In the genomic region with DNA sequence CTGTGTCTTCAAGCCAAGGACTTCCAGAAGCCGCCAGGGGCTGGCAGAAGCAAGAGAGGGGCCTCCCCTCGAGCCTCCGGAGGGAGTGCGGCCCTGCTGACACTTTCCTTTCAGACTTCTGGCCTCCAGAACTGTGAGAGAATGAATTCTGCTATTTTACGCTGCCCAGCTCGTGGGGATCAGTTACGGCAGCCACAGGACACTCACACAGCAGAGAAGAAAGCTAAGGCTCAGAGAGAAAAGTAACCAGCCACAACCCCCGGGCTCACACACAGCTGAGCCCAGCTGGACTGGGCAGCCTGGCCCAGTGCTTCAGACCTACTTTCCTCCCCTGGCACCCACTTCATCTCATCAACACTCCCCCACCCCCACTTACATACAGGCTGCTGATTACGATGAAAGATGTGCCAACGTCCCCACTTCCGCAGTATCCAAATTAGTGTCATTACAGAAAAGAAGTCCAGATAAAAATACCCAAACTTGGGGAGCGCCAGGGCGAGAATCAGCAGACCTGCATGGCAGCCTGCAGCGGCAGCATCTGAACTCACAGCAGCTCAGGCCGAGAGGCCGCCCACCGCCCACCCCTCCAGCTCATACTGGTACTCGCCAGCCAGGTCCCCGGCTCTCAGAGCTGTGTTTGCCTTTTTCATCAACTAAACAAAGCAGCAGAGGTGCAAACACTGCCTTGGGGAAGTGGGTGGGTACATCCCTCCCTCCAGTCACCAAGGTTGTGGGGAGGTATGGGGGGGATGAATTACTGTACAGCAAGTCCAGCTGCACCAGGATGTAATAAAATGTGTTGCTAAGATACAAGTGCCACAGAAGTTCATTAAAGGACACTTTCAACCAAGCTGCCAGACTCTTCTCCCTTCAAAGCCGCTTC, we compare ENCODE assay signal across 1 cellular context.
TF ChIP-seq lines count a peak whose summit lies in the region.

No MANE protein-coding gene starts in this region.

TF ChIP-seq in GM23338, 12 proteins besides CTCF, POLR2A, EP300 and RAD21:
- TF ChIP-seq, protein P1, sequence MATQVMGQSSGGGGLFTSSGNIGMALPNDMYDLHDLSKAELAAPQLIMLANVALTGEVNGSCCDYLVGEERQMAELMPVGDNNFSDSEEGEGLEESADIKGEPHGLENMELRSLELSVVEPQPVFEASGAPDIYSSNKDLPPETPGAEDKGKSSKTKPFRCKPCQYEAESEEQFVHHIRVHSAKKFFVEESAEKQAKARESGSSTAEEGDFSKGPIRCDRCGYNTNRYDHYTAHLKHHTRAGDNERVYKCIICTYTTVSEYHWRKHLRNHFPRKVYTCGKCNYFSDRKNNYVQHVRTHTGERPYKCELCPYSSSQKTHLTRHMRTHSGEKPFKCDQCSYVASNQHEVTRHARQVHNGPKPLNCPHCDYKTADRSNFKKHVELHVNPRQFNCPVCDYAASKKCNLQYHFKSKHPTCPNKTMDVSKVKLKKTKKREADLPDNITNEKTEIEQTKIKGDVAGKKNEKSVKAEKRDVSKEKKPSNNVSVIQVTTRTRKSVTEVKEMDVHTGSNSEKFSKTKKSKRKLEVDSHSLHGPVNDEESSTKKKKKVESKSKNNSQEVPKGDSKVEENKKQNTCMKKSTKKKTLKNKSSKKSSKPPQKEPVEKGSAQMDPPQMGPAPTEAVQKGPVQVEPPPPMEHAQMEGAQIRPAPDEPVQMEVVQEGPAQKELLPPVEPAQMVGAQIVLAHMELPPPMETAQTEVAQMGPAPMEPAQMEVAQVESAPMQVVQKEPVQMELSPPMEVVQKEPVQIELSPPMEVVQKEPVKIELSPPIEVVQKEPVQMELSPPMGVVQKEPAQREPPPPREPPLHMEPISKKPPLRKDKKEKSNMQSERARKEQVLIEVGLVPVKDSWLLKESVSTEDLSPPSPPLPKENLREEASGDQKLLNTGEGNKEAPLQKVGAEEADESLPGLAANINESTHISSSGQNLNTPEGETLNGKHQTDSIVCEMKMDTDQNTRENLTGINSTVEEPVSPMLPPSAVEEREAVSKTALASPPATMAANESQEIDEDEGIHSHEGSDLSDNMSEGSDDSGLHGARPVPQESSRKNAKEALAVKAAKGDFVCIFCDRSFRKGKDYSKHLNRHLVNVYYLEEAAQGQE (IDR thresholded peaks at IDR 0.05; ENCODE audit: unreplicated experiment), result no peak
- no peak for TF ChIP-seq STAT1 (IDR thresholded peaks at IDR 0.05; ENCODE audit: unreplicated experiment)
TF ChIP-seq in GM23338: peak in this region for 0.
